Comparison of ENCODE assay signal across 1 cellular context in genomic region chr1:31434101-31434871, GRCh38.
TF ChIP-seq lines count a peak whose summit lies in the region.

No MANE protein-coding gene starts in this region.

TF ChIP-seq in HepG2, 621 proteins besides CTCF, POLR2A, EP300 and RAD21 (continued from another document and continues in another):
- TF ChIP-seq FOXP4 (CRISPR knock-in tag; IDR thresholded peaks at IDR 0.05) (peak; percentile 84), SMAD3 (CRISPR knock-in tag; IDR thresholded peaks at IDR 0.05) (no peak), PRMT3 (CRISPR knock-in tag; IDR thresholded peaks at IDR 0.05; ENCODE audit: borderline replicate concordance, low read depth) (no peak), ZNF263 (CRISPR knock-in tag; IDR thresholded peaks at IDR 0.05) (peak; percentile 81; the same call in 1 of the 2 replicates), ASH2L (IDR thresholded peaks at IDR 0.05; ENCODE audit: insufficient read length, low read depth, low read length) (peak; percentile 40), HOXA5 (CRISPR knock-in tag; IDR thresholded peaks at IDR 0.05) (no peak), KDM5A (IDR thresholded peaks at IDR 0.05; ENCODE audit: borderline replicate concordance, low read length) (no peak), TEAD2 (CRISPR knock-in tag; IDR thresholded peaks at IDR 0.05) (no peak), WIZ (CRISPR knock-in tag; IDR thresholded peaks at IDR 0.05) (no peak), RFXAP (CRISPR knock-in tag; IDR thresholded peaks at IDR 0.05; ENCODE audit: borderline replicate concordance) (0 out of 2 replicates have a peak, but pooled peaks have one; percentile 53), ZNF354B (CRISPR knock-in tag; IDR thresholded peaks at IDR 0.05) (no peak), ZNF883 (CRISPR knock-in tag; IDR thresholded peaks at IDR 0.05; ENCODE audit: not compliant biosample characterization) (no peak), THAP7 (CRISPR knock-in tag; IDR thresholded peaks at IDR 0.05) (peak; percentile 45; the same call in 1 of the 2 replicates), ZNF75D (CRISPR knock-in tag; IDR thresholded peaks at IDR 0.05; ENCODE audit: borderline replicate concordance) (no peak), TRIM22 (IDR thresholded peaks at IDR 0.05) (no peak), ZNF629 (CRISPR knock-in tag; conservative IDR thresholded peaks at IDR 0.05) (peak; percentile 59), ZC3H4 (CRISPR knock-in tag; IDR thresholded peaks at IDR 0.05; ENCODE audit: borderline replicate concordance) (no peak), SRF (IDR thresholded peaks at IDR 0.05; ENCODE audit: low read depth, low read length) (no peak), ZNF333 (CRISPR knock-in tag; IDR thresholded peaks at IDR 0.05; ENCODE audit: borderline replicate concordance) (no peak), POLR2AphosphoS5 (IDR thresholded peaks at IDR 0.05; ENCODE audit: low read depth, low read length) (0 out of 2 replicates have a peak, but pooled peaks have one; percentile 29), ZNF580 (CRISPR knock-in tag; IDR thresholded peaks at IDR 0.05; ENCODE audit: borderline replicate concordance, low read depth) (no peak), FOXO4 (CRISPR knock-in tag; conservative IDR thresholded peaks at IDR 0.05) (no peak), ZNF670 (CRISPR knock-in tag; IDR thresholded peaks at IDR 0.05; ENCODE audit: borderline replicate concordance) (peak; percentile 84; the same call in 1 of the 2 replicates), ARHGAP35 (CRISPR knock-in tag; IDR thresholded peaks at IDR 0.05; ENCODE audit: borderline replicate concordance) (no peak), ATAD3A (CRISPR knock-in tag; IDR thresholded peaks at IDR 0.05) (no peak), ZNF138 (CRISPR knock-in tag; IDR thresholded peaks at IDR 0.05; ENCODE audit: low read depth) (no peak), TFDP1 (CRISPR knock-in tag; IDR thresholded peaks at IDR 0.05; ENCODE audit: borderline replicate concordance) (0 out of 2 replicates have a peak, but pooled peaks have one; percentile 22), ZNF224 (CRISPR knock-in tag; IDR thresholded peaks at IDR 0.05) (no peak), ZUFSP (CRISPR knock-in tag; IDR thresholded peaks at IDR 0.05; ENCODE audit: borderline replicate concordance) (no peak), SETDB1 (CRISPR knock-in tag; IDR thresholded peaks at IDR 0.05; ENCODE audit: borderline replicate concordance) (no peak), ZNF674 (CRISPR knock-in tag; IDR thresholded peaks at IDR 0.05; ENCODE audit: low read depth) (no peak), ZNF33A (CRISPR knock-in tag; IDR thresholded peaks at IDR 0.05; ENCODE audit: borderline replicate concordance) (no peak), FOXJ3 (CRISPR knock-in tag; IDR thresholded peaks at IDR 0.05; ENCODE audit: borderline replicate concordance) (peak; percentile 44; the same call in 1 of the 2 replicates), CENPBD1 (CRISPR knock-in tag; IDR thresholded peaks at IDR 0.05; ENCODE audit: borderline replicate concordance, low read depth) (no peak), MYNN (CRISPR knock-in tag; IDR thresholded peaks at IDR 0.05; ENCODE audit: low read depth) (no peak), ARID3A (IDR thresholded peaks at IDR 0.05; ENCODE audit: low read depth, low read length) (no peak), KDM2A (CRISPR knock-in tag; IDR thresholded peaks at IDR 0.05; ENCODE audit: borderline replicate concordance, low read depth) (peak; percentile 48; the same call in 1 of the 2 replicates), HNF4A (CRISPR knock-in tag; IDR thresholded peaks at IDR 0.05) (peak; percentile 84), ZNF121 (CRISPR knock-in tag; IDR thresholded peaks at IDR 0.05) (no peak), PRDM4 (CRISPR knock-in tag; IDR thresholded peaks at IDR 0.05; ENCODE audit: borderline replicate concordance) (no peak), ZFP36 (IDR thresholded peaks at IDR 0.05; ENCODE audit: borderline replicate concordance, low read depth, low read length, partially characterized antibody) (no peak), ZNF230 (CRISPR knock-in tag; IDR thresholded peaks at IDR 0.05) (no peak), ATF1 (CRISPR knock-in tag; IDR thresholded peaks at IDR 0.05) (no peak), CENPX (CRISPR knock-in tag; IDR thresholded peaks at IDR 0.05) (no peak), KLF9 (CRISPR knock-in tag; IDR thresholded peaks at IDR 0.05; ENCODE audit: low read depth) (0 out of 2 replicates have a peak, but pooled peaks have one; percentile 18), HHEX (CRISPR knock-in tag; IDR thresholded peaks at IDR 0.05) (no peak), ZKSCAN5 (CRISPR knock-in tag; IDR thresholded peaks at IDR 0.05) (no peak), ZBTB3 (CRISPR knock-in tag; IDR thresholded peaks at IDR 0.05; ENCODE audit: borderline replicate concordance, low read depth) (peak; percentile 91; the same call in 1 of the 2 replicates), MNT (IDR thresholded peaks at IDR 0.05) (no peak), IKZF1 (IDR thresholded peaks at IDR 0.05) (no peak), ELK4 (CRISPR knock-in tag; IDR thresholded peaks at IDR 0.05; ENCODE audit: borderline replicate concordance) (no peak)
